ENCODE assay signal across 8 cellular contexts in genomic region chr3:124730129-124730919, GRCh38. TPM values are rescaled to one million over a fixed set of nuclear protein-coding genes. Genes with fewer than 3 reads are reported as not detected.
A peak's percentile ranks its signal among the peaks of the same experiment; 100 is the strongest.
DNase-seq lines count a peak whose midpoint lies in the region; ATAC-seq and FAIRE-seq lines count a peak whose summit lies in the region.

Gene UMPS (plus strand): TSS chr3:124730452. CDS start chr3:124730472, 20 bp downstream.

- H3K4me1 ChIP-seq in mesodermal cell (ENCODE audit: control insufficient read depth, insufficient read depth, low read length, poor library complexity, severe bottlenecking): peaks cover 6% of the 10 kb centered on the region

- no peaks in the 10 kb centered on the region for H3K9me3 ChIP-seq in mesodermal cell (ENCODE audit: control insufficient read depth, low read length)

- H3K4me3 ChIP-seq in mesodermal cell (ENCODE audit: extremely low read depth, insufficient read depth, low read length, poor library complexity, severe bottlenecking): peak within 1 kb of the TSS; percentile 93

- peak within 1 kb of the TSS; percentile 100 for H3K4me3 Mint-ChIP-seq in activated CD8-positive, alpha-beta memory T cell treated with anti-CD3 and anti-CD28 coated beads, Interleukin-2, amount 10 ng/mL, durations not matched to agents 7 days and 5 days

- peak within 1 kb of the TSS; percentile 71 for H3K27ac ChIP-seq in mesodermal cell (ENCODE audit: low read depth, low read length, severe bottlenecking)

- H3K9me3 Mint-ChIP-seq in activated CD8-positive, alpha-beta memory T cell treated with anti-CD3 and anti-CD28 coated beads, Interleukin-2, amount 10 ng/mL, durations not matched to agents 7 days and 5 days (ENCODE audit: low read depth): no peaks in the 10 kb centered on the region

- H3K27me3 Mint-ChIP-seq in activated CD8-positive, alpha-beta memory T cell treated with anti-CD3 and anti-CD28 coated beads, Interleukin-2, amount 10 ng/mL, durations not matched to agents 7 days and 5 days: peaks cover 17% of the 10 kb centered on the region

- CTCF ChIA-PET in activated CD8-positive, alpha-beta memory T cell treated with anti-CD3 and anti-CD28 coated beads, Interleukin-2, amount 10 ng/mL, durations not matched to agents 7 days and 5 days (lab: Charles Lee): interaction anchor here (1.6 kb wide), 1 partner anchor 171 kb away, joined by 3 read pairs; no protein-coding TSS in a partner anchor

- peak within 1 kb of the TSS; percentile 100 for H3K27ac Mint-ChIP-seq in activated CD8-positive, alpha-beta memory T cell treated with anti-CD3 and anti-CD28 coated beads, Interleukin-2, amount 10 ng/mL, durations not matched to agents 7 days and 5 days

- peak; percentile 98 for ATAC-seq in GM21360 (IDR thresholded peaks at IDR 0.05; ENCODE audit: unreplicated experiment)
- peak; percentile 100 for ATAC-seq in activated CD8-positive, alpha-beta memory T cell treated with anti-CD3 and anti-CD28 coated beads, Interleukin-2, amount 10 ng/mL, durations not matched to agents 7 days and 5 days

- DNase-seq in COLO829 (ENCODE audit: low spot score): peak; percentile 81
- DNase-seq in HTR-8/SVneo (ENCODE audit: insufficient read length, low spot score): peak; percentile 87
- DNase-seq in NOMO-1 treated with DMSO at 0.1 percent for 48 hours (lab: John Stamatoyannopoulos, UW; ENCODE audit: unreplicated experiment): peak; percentile 86
- DNase-seq in activated CD8-positive, alpha-beta memory T cell treated with anti-CD3 and anti-CD28 coated beads, Interleukin-2, amount 10 ng/mL, durations not matched to agents 7 days and 5 days: peak; percentile 95
- peak; percentile 79 to 84 for DNase-seq in stimulated activated CD8-positive, alpha-beta memory T cell treated with anti-CD3 and anti-CD28 coated beads, Interleukin-15, amount 100 ng/mL, for 4 hours (ENCODE audit: low read depth in 2 of 2)

- peaks cover 39% of the 10 kb centered on the region for H3K4me1 Mint-ChIP-seq in activated CD8-positive, alpha-beta memory T cell treated with anti-CD3 and anti-CD28 coated beads, Interleukin-2, amount 10 ng/mL, durations not matched to agents 7 days and 5 days

- FAIRE-seq in HTR-8/SVneo (lab: Jason Lieb, UNC) (peak; percentile 93), endometrium (lab: Jason Lieb, UNC) (peak; percentile 55)

- 1 to 2% methylated on average over 30 to 32 of the region's 44 CpGs for WGBS in mesodermal cell (ENCODE audit: insufficient coverage in 2 of 2), 2 experiments

- H3K36me3 ChIP-seq in mesodermal cell (ENCODE audit: control insufficient read depth, insufficient read depth, low read length): peaks cover 13% of the 10 kb centered on the region

- H3K36me3 Mint-ChIP-seq in activated CD8-positive, alpha-beta memory T cell treated with anti-CD3 and anti-CD28 coated beads, Interleukin-2, amount 10 ng/mL, durations not matched to agents 7 days and 5 days: peaks cover 11% of the 10 kb centered on the region

RNA-seq across cellular contexts. Expression of gene UMPS, which starts in this region (rescaled TPM):
- 10 to 100 TPM; 33.4 to 50.1 TPM for total RNA-seq in activated CD8-positive, alpha-beta memory T cell treated with anti-CD3 and anti-CD28 coated beads, Interleukin-2, amount 10 ng/mL, durations not matched to agents 7 days and 5 days
- polyA plus RNA-seq in mesodermal cell (2013, experiment 1 of 2): 26.2 TPM
- polyA plus RNA-seq in mesodermal cell (2013, experiment 2 of 2): 21.8 TPM

Comparison
In these comparisons a context has a peak if more than half of its experiments do, and no peak if none do; other contexts are left out.
1. Peak in every context shown above with its lines: DNase-seq, ATAC-seq, H3K4me3 ChIP-seq and H3K27ac ChIP-seq.